In the genomic region with DNA sequence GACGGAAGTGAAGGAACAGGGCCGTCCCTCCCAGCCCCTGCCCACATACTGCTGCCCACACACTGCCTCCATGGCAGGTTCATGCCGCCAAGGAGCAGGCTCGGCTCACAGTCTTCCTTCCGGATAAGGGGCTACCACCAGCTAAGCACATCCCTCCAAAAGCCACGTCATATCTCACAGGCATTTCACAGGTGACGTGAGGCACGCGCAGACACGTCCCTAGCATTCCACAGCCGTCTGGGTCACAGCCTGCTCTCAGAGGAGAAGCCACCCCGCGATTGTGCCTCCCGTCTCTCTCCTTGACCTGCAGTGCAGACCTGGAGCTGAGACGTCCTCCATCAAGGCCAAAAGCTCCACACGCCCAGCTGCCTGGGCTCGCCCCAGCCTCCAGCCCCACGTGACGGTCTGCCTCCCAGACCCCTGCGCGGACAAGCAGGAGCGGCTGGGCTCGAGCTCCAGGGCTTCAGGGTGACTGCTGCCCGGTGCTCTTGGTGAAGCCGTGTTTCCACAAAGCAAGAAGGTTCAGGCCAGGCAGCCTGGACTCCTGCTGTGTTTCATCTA, we compare ENCODE assay signal across 18 cellular contexts.
DNase-seq lines count a peak whose midpoint lies in the region; ATAC-seq, FAIRE-seq and TF ChIP-seq lines count a peak whose summit lies in the region.
"Had no signal": no experiment of that assay in that cellular context is flagged by ENCODE, and none has a peak within 500 bp of the region (broad histone marks: within the 10 kb centered on the region; RNA-seq: fewer than 3 reads in every experiment).

No MANE protein-coding gene starts in this region.

- no peaks in the 10 kb centered on the region for H3K79me2 ChIP-seq in H1 (ENCODE audit: control insufficient read depth in 1 of 2, insufficient read depth in 2 of 2, low read length in 2 of 2)

- FAIRE-seq in H1 (lab: Jason Lieb, UNC) = no peak

- no peak for DNase-seq in natural killer cell
- no peak for DNase-seq in natural killer cell treated with Interleukin-12 subunit alpha and Interleukin-12 subunit beta and Interleukin-15 and Interleukin-18, amount 100 ng/mL, for 72 hours (ENCODE audit: low spot score)
- DNase-seq in H1 (ENCODE audit: low read depth in 1 of 2, low spot score in 2 of 2) = no peak
- DNase-seq in neural crest cell (ENCODE audit: low read depth, low spot score) = no peak
- no peak for DNase-seq in Calu3
- DNase-seq in ecto neural progenitor cell (ENCODE audit: low spot score) = no peak
- no peak for DNase-seq in left ventricle myocardium superior
- DNase-seq: 8988T, H7, MV-4-11, NCI-H1417, NCI-H187 treated with DMSO at 0.1 percent for 48 hours, NCI-H446, NCI-H69, OCI-M1, SIG-M5 had no signal

- no peak for TF ChIP-seq POLR2A in H1 (IDR thresholded peaks at IDR 0.05; ENCODE audit: control extremely low read depth in 1 of 2, low read depth in 2 of 2, low read length in 2 of 2)

- H3K4me3 Mint-ChIP-seq in natural killer cell = peak overlapping the region; percentile 45
- H3K4me3 Mint-ChIP-seq in natural killer cell treated with Interleukin-12 subunit alpha and Interleukin-12 subunit beta and Interleukin-15 and Interleukin-18, amount 100 ng/mL, for 72 hours = no peak overlapping the region
- H3K4me3 Mint-ChIP-seq in neural crest cell = no peak overlapping the region
- no peak overlapping the region for H3K4me3 Mint-ChIP-seq in Calu3 (ENCODE audit: low read depth, unreplicated experiment)

- H2BK5ac ChIP-seq in H1 (ENCODE audit: low read depth, low read length) = peak overlapping the region; percentile 68; the same call in 1 of the 2 replicates

- no peak overlapping the region for H2AFZ ChIP-seq in H1 (ENCODE audit: low read length)

- TF ChIP-seq EP300 in H1 (IDR thresholded peaks at IDR 0.05; ENCODE audit: borderline replicate concordance in 1 of 2, low read depth in 2 of 2, low read length in 2 of 2) = no peak

- no peaks in the 10 kb centered on the region for H3K36me3 Mint-ChIP-seq in natural killer cell
- no peaks in the 10 kb centered on the region for H3K36me3 Mint-ChIP-seq in natural killer cell treated with Interleukin-12 subunit alpha and Interleukin-12 subunit beta and Interleukin-15 and Interleukin-18, amount 100 ng/mL, for 72 hours
- peaks cover 10% of the 10 kb centered on the region for H3K36me3 Mint-ChIP-seq in neural crest cell (ENCODE audit: low read depth)
- H3K36me3 Mint-ChIP-seq in Calu3 (ENCODE audit: insufficient read depth, unreplicated experiment) = peaks cover 12% of the 10 kb centered on the region

- H3K4ac ChIP-seq in H1 (replicated peaks; ENCODE audit: insufficient read length, low read depth, low read length) = no peak overlapping the region

- H3K27ac Mint-ChIP-seq in natural killer cell (no peak overlapping the region), neural crest cell (ENCODE audit: unreplicated experiment) (peak overlapping the region; percentile 94), Calu3 (ENCODE audit: unreplicated experiment) (no peak overlapping the region)
- H3K27ac Mint-ChIP-seq in natural killer cell treated with Interleukin-12 subunit alpha and Interleukin-12 subunit beta and Interleukin-15 and Interleukin-18, amount 100 ng/mL, for 72 hours = no peak overlapping the region

- H4K8ac ChIP-seq in H1 (ENCODE audit: extremely low read depth, insufficient read depth, low read length) = no peak overlapping the region; the same call in 1 of the 2 replicates

- H3K79me1 ChIP-seq in H1 (ENCODE audit: low read depth, low read length) = no peaks in the 10 kb centered on the region; the same call in 1 of the 2 replicates

- H2BK12ac ChIP-seq in H1 (ENCODE audit: low read depth, low read length) = no peak overlapping the region

- H2AK5ac ChIP-seq in H1 (ENCODE audit: low read depth, low read length) = 0 out of 2 replicates have a peak overlapping the region, but pooled peaks have one; percentile 53

- no peak overlapping the region for H4K5ac ChIP-seq in H1 (ENCODE audit: insufficient read length, low read depth, low read length)

- no peak overlapping the region for H3K14ac ChIP-seq in H1 (ENCODE audit: insufficient read length)

- peaks cover 5% of the 10 kb centered on the region in 2 experiments for H4K20me1 ChIP-seq in H1 (replicated peaks in 1 of 2; ENCODE audit: control insufficient read depth in 1 of 2, insufficient read depth in 2 of 2, low read length in 2 of 2)

- WGBS in H1 (ENCODE audit: extremely low coverage in 1 of 2, insufficient coverage in 1 of 2, insufficient read length in 1 of 2, insufficient replicate concordance in 2 of 2, low coverage in 1 of 2, low lambda C conversion rate in 2 of 2, missing lambda C conversion rate in 1 of 2), 2 experiments = 96% methylated on average over 25 of the region's 25 CpGs; no CpG with 5 or more reads in 1 of the 2 experiments

- H3K27me3 Mint-ChIP-seq in natural killer cell (ENCODE audit: low read depth in 2 of 2) (peaks cover 6 to 14% of the 10 kb centered on the region in 2 donors), neural crest cell (ENCODE audit: low read depth) (no peaks in the 10 kb centered on the region), Calu3 (ENCODE audit: unreplicated experiment) (no peaks in the 10 kb centered on the region)
- peaks cover 0 to 9% of the 10 kb centered on the region in 2 donors for H3K27me3 Mint-ChIP-seq in natural killer cell treated with Interleukin-12 subunit alpha and Interleukin-12 subunit beta and Interleukin-15 and Interleukin-18, amount 100 ng/mL, for 72 hours

- POLR2A ChIA-PET in H1 (lab: Charles Lee; ENCODE audit: partially characterized antibody) = no interaction called here

- no peak overlapping the region for H4K91ac ChIP-seq in H1 (replicated peaks; ENCODE audit: insufficient read length, low read length)

- H3K9me3 ChIP-seq in H1 (ENCODE audit: insufficient read depth in 2 of 2, low read depth in 1 of 2, low read length in 1 of 2) = no peaks in the 10 kb centered on the region

- H3K4me1 Mint-ChIP-seq in natural killer cell = peaks cover 29 to 48% of the 10 kb centered on the region in 2 donors
- peaks cover 20 to 29% of the 10 kb centered on the region in 2 donors for H3K4me1 Mint-ChIP-seq in natural killer cell treated with Interleukin-12 subunit alpha and Interleukin-12 subunit beta and Interleukin-15 and Interleukin-18, amount 100 ng/mL, for 72 hours (ENCODE audit: low read depth in 2 of 2)
- peaks cover 10% of the 10 kb centered on the region for H3K4me1 Mint-ChIP-seq in neural crest cell
- H3K4me1 Mint-ChIP-seq in Calu3 (ENCODE audit: low read depth, unreplicated experiment) = no peaks in the 10 kb centered on the region

- no peak for TF ChIP-seq RAD21 in H1 (IDR thresholded peaks at IDR 0.05 in 1 of 2, conservative IDR thresholded peaks at IDR 0.05 in 1 of 2; ENCODE audit: low read depth in 2 of 2, low read length in 2 of 2)

- H2BK120ac ChIP-seq in H1 (replicated peaks; ENCODE audit: low read depth, low read length) = no peak overlapping the region

- no peaks in the 10 kb centered on the region for H3K23me2 ChIP-seq in H1 (ENCODE audit: low read depth, low read length)

- H3K4me2 ChIP-seq in H1 (ENCODE audit: insufficient read depth in 1 of 2, low read depth in 2 of 2, low read length in 2 of 2) = no peak overlapping the region

- H2BK20ac ChIP-seq in H1 (ENCODE audit: low read length) = no peak overlapping the region

- no peaks in the 10 kb centered on the region for H3K36me3 ChIP-seq in H1 (ENCODE audit: control insufficient read depth in 2 of 4, insufficient read depth in 4 of 4, low read length in 3 of 4)

- H3K56ac ChIP-seq in H1 (replicated peaks; ENCODE audit: insufficient read length, low read depth, low read length) = no peak overlapping the region

- no peaks in the 10 kb centered on the region; a peak in 1 of 7 replicates for H3K4me1 ChIP-seq in H1 (replicated peaks in 1 of 4; ENCODE audit: control insufficient read depth in 3 of 4, insufficient read depth in 4 of 4, low read length in 3 of 4)

- 0 out of 2 replicates have a peak overlapping the region, but pooled peaks have one; percentile 63 for H3K27ac ChIP-seq in H1 (ENCODE audit: low read depth, low read length)
- H3K27ac ChIP-seq: HL-60 had no signal

- no peak overlapping the region for H3K18ac ChIP-seq in H1 (ENCODE audit: extremely low read depth, low read length)

- CTCF ChIA-PET in H1 (lab: Charles Lee; ENCODE audit: partially characterized antibody) (interaction anchor here (0.6 to 3.0 kb wide), 9 partner anchors 10 to 155 kb away, joined by 3 to 11 read pairs (median 5); no protein-coding TSS in a partner anchor), Calu3 (lab: Charles Lee) (interaction anchor here (1.3 kb wide), 1 partner anchor 11 kb away, joined by 3 read pairs; no protein-coding TSS in a partner anchor)

- no peak overlapping the region for H3K23ac ChIP-seq in H1 (ENCODE audit: insufficient read length)

- H2BK15ac ChIP-seq in H1 (ENCODE audit: low read length) = no peak overlapping the region

- no peak overlapping the region for H3K4me3 ChIP-seq in H1 (ENCODE audit: extremely low read depth in 1 of 4, insufficient read depth in 2 of 4, low read depth in 3 of 4, low read length in 4 of 4)

- TF ChIP-seq CTCF in natural killer cell (IDR thresholded peaks at IDR 0.05) (no peak), H1 (IDR thresholded peaks at IDR 0.05; ENCODE audit: control extremely low read depth in 1 of 3, insufficient read depth in 1 of 3, low read depth in 1 of 3, low read length in 3 of 3) (no peak), neural crest cell (conservative IDR thresholded peaks at IDR 0.05) (no peak), Calu3 (IDR thresholded peaks at IDR 0.05; ENCODE audit: unreplicated experiment) (no peak)

- H3K9ac ChIP-seq in H1 (replicated peaks in 1 of 4; ENCODE audit: extremely low read depth in 1 of 4, low read depth in 3 of 4, low read length in 3 of 4) = no peak overlapping the region

- H3K9me3 Mint-ChIP-seq in natural killer cell (no peaks in the 10 kb centered on the region), neural crest cell (no peaks in the 10 kb centered on the region), Calu3 (ENCODE audit: low read depth, unreplicated experiment) (no peaks in the 10 kb centered on the region)
- H3K9me3 Mint-ChIP-seq in natural killer cell treated with Interleukin-12 subunit alpha and Interleukin-12 subunit beta and Interleukin-15 and Interleukin-18, amount 100 ng/mL, for 72 hours = no peaks in the 10 kb centered on the region

- ATAC-seq in natural killer cell (no peak), GM19452 (IDR thresholded peaks at IDR 0.05; ENCODE audit: unreplicated experiment) (no peak), left ventricle myocardium superior (no peak)
- no peak for ATAC-seq in natural killer cell treated with Interleukin-12 subunit alpha and Interleukin-12 subunit beta and Interleukin-15 and Interleukin-18, amount 100 ng/mL, for 72 hours

- no peaks in the 10 kb centered on the region for H3K27me3 ChIP-seq in H1 (replicated peaks in 1 of 4; ENCODE audit: control insufficient read depth in 3 of 4, extremely low read depth in 1 of 4, insufficient read depth in 3 of 4, low read length in 3 of 4)

- no TSS peak for BruUV-seq in Calu3 (replicated peaks; lab: Mats Ljungman, UMichigan)

- intact Hi-C loops in natural killer cell (cut with micrococcal nuclease) (no loop called here), Calu3 (cut with micrococcal nuclease; ENCODE audit: unreplicated experiment) (no loop called here), left ventricle myocardium superior (cut with micrococcal nuclease) (no loop called here)

TF ChIP-seq in H1, 55 proteins besides CTCF, POLR2A, EP300 and RAD21:
- TF ChIP-seq CREB1 (IDR thresholded peaks at IDR 0.05) = no peak
- no peak for TF ChIP-seq BCL11A (IDR thresholded peaks at IDR 0.05; ENCODE audit: low read depth in 2 of 2, low read length in 2 of 2)
